8 cellular contexts compared by ENCODE assay signal in genomic region chr3:10194328-10195071, GRCh38. TPM values are rescaled to one million over a fixed set of nuclear protein-coding genes. Genes with fewer than 3 reads are reported as not detected.
A peak's percentile ranks its signal among the peaks of the same experiment; 100 is the strongest.
DNase-seq lines count a peak whose midpoint lies in the region; TF ChIP-seq lines count a peak whose summit lies in the region.

No MANE protein-coding gene starts in this region.

- no peaks in the 10 kb centered on the region for H3K79me2 ChIP-seq in mesendoderm (ENCODE audit: control insufficient read depth, insufficient read depth, low read length)

- H4K5ac ChIP-seq in mesendoderm (ENCODE audit: low read length) = no peak overlapping the region

- no peak for TF ChIP-seq POLR2A in Peyer's patch (IDR thresholded peaks at IDR 0.05)

- H3K27me3 ChIP-seq in Peyer's patch (no peaks in the 10 kb centered on the region), mesendoderm (ENCODE audit: insufficient read depth, low read length, poor library complexity) (no peaks in the 10 kb centered on the region)

- no peak overlapping the region for H3K4ac ChIP-seq in mesendoderm (ENCODE audit: low read depth, low read length)

- no peak overlapping the region for H3K23ac ChIP-seq in mesendoderm (ENCODE audit: low read length)

- no peak overlapping the region for H2BK5ac ChIP-seq in mesendoderm (ENCODE audit: low read length)

- no peak for TF ChIP-seq CTCF in Peyer's patch (IDR thresholded peaks at IDR 0.05)

- no CpG with 5 or more reads among the region's 11 CpGs for WGBS in mesendoderm (ENCODE audit: extremely low coverage, insufficient coverage, low lambda C conversion rate)

- no peak overlapping the region for H3K4me2 ChIP-seq in mesendoderm (ENCODE audit: low read length)

- H3K4me1 ChIP-seq in Peyer's patch (peaks cover 14 to 64% (median 48%) of the 10 kb centered on the region in 4 donors), mesendoderm (ENCODE audit: control insufficient read depth, low read depth, low read length) (no peaks in the 10 kb centered on the region)

- H3K4me3 ChIP-seq in Peyer's patch (no peak overlapping the region), mesendoderm (ENCODE audit: low read length) (no peak overlapping the region)

- H3K9ac ChIP-seq in mesendoderm (ENCODE audit: low read length) = no peak overlapping the region

- peak overlapping the region; percentile 63 to 80 (median 72) for H3K27ac ChIP-seq in Peyer's patch
- peak overlapping the region; percentile 90 for H3K27ac ChIP-seq in angular gyrus (ENCODE audit: low read depth, low read length)
- H3K27ac ChIP-seq in substantia nigra (ENCODE audit: low read depth, low read length, poor library complexity, severe bottlenecking) = peak overlapping the region; percentile 91
- no peak overlapping the region for H3K27ac ChIP-seq in mesendoderm (ENCODE audit: low read depth, low read length)

- H2AK5ac ChIP-seq in mesendoderm (ENCODE audit: low read length) = no peak overlapping the region

- DNase-seq in GDM1 (lab: John Stamatoyannopoulos, UW) = peak; percentile 54
- peak in 2 of 3 donors; percentile 71 to 72 for DNase-seq in Peyer's patch
- DNase-seq in medulla oblongata (ENCODE audit: extremely low spot score) = peak; percentile 65
- DNase-seq in substantia nigra (lab: John Stamatoyannopoulos, UW) = peak in 15 of 49 donors; percentile 20 to 67 (median 36)
- DNase-seq in NCI-H526 treated with DMSO at 0.1 percent for 48 hours (lab: John Stamatoyannopoulos, UW) = no peak
- no peak for DNase-seq in islet precursor cell
- DNase-seq in mesendoderm = no peak

- no peak overlapping the region for H2BK15ac ChIP-seq in mesendoderm (replicated peaks; ENCODE audit: low read depth)

- no peak overlapping the region for H3K56ac ChIP-seq in mesendoderm (ENCODE audit: low read length)

- no peak overlapping the region for H3K18ac ChIP-seq in mesendoderm (ENCODE audit: low read length)

- no peak overlapping the region for H2BK120ac ChIP-seq in mesendoderm (ENCODE audit: low read depth, low read length)

- no peaks in the 10 kb centered on the region for H3K36me3 ChIP-seq in Peyer's patch
- no peaks in the 10 kb centered on the region for H3K36me3 ChIP-seq in mesendoderm (ENCODE audit: control insufficient read depth, insufficient read depth, low read length)

- H4K8ac ChIP-seq in mesendoderm (ENCODE audit: low read depth, low read length) = no peak overlapping the region

- H3K9me3 ChIP-seq in Peyer's patch = no peaks in the 10 kb centered on the region

- H3K79me1 ChIP-seq in mesendoderm (ENCODE audit: low read length) = no peaks in the 10 kb centered on the region

RNA-seq across cellular contexts. Expression of gene IRAK2, which starts 29.8 kb away (rescaled TPM):
- 10 to 100 TPM in 3 of 4 donors, 1 to 10 TPM in 1; 9.1 to 17.3 (median 11.0) TPM for total RNA-seq in Peyer's patch
- polyA plus RNA-seq in mesendoderm (2013, experiment 1 of 2) = 0.27 TPM
- 0.25 TPM for polyA plus RNA-seq in mesendoderm (2013, experiment 2 of 2)

RNA-seq across cellular contexts. Expression of gene VHL, which starts 52.9 kb away (rescaled TPM):
- total RNA-seq in Peyer's patch = 10 to 100 TPM; 44.0 to 62.7 (median 52.6) TPM
- 24.2 TPM for polyA plus RNA-seq in mesendoderm (2013, experiment 1 of 2)
- 24.9 TPM for polyA plus RNA-seq in mesendoderm (2013, experiment 2 of 2)

RNA-seq across cellular contexts. Expression of gene TATDN2, which starts 53.8 kb away (rescaled TPM):
- total RNA-seq in Peyer's patch = 10 to 100 TPM; 30.3 to 52.8 (median 36.9) TPM
- polyA plus RNA-seq in mesendoderm (2013, experiment 1 of 2) = 21.1 TPM
- polyA plus RNA-seq in mesendoderm (2013, experiment 2 of 2) = 22.4 TPM

Comparison
In these comparisons a context has a peak if more than half of its experiments do, and no peak if none do; other contexts are left out.
1. DNase-seq: peak in GDM1 (single experiment), Peyer's patch (2 of 3) and medulla oblongata (single experiment); none in NCI-H526 treated with DMSO at 0.1 percent for 48 hours (single experiment), islet precursor cell (single experiment) and mesendoderm (single experiment).